Comparison of ENCODE assay signal across 9 cellular contexts in genomic region chr19:36379510-36379819, GRCh38. TPM values are rescaled to one million over a fixed set of nuclear protein-coding genes. Genes with fewer than 3 reads are reported as not detected.
DNase-seq lines count a peak whose midpoint lies in the region; ATAC-seq and TF ChIP-seq lines count a peak whose summit lies in the region.
"Had no signal": no experiment of that assay in that cellular context is flagged by ENCODE, and none has a peak within 500 bp of the region (broad histone marks: within the 10 kb centered on the region; RNA-seq: fewer than 3 reads in every experiment).

No MANE protein-coding gene starts in this region.

- POLR2A ChIA-PET in MCF 10A (lab: Yijun Ruan, JAX), result interaction anchor here (0.7 to 3.3 kb wide), 10 partner anchors 9 to 536 kb away, joined by 3 to 36 read pairs (median 8); partner anchors contain the start of genes ZNF260, ZNF345, ZNF529 and ZNF566

- no peaks in the 10 kb centered on the region for H3K36me3 ChIP-seq in left ventricle myocardium inferior
- H3K36me3 ChIP-seq in vagina, result no peaks in the 10 kb centered on the region

- peak overlapping the region; percentile 78 for H3K4me3 ChIP-seq in left ventricle myocardium inferior
- peak overlapping the region; percentile 74 to 78 for H3K4me3 ChIP-seq in vagina

- H3K4me3 Mint-ChIP-seq in MCF 10A (ENCODE audit: unreplicated experiment), result peak overlapping the region; percentile 94
- peak overlapping the region; percentile 90 for H3K4me3 Mint-ChIP-seq in mesothelial cell of epicardium

- H3K27ac Mint-ChIP-seq in MCF 10A (ENCODE audit: low read depth, unreplicated experiment) (no peak overlapping the region), mesothelial cell of epicardium (peak overlapping the region; percentile 16)

- TF ChIP-seq CTCF in left ventricle myocardium inferior (IDR thresholded peaks at IDR 0.05; ENCODE audit: borderline replicate concordance), result no peak
- TF ChIP-seq CTCF in MCF 10A (IDR thresholded peaks at IDR 0.05; ENCODE audit: unreplicated experiment), result no peak
- no peak for TF ChIP-seq CTCF in mesothelial cell of epicardium (IDR thresholded peaks at IDR 0.05; ENCODE audit: unreplicated experiment)
- TF ChIP-seq CTCF in vagina (IDR thresholded peaks at IDR 0.05), result no peak

- H3K9me3 Mint-ChIP-seq in MCF 10A (ENCODE audit: unreplicated experiment), result no peaks in the 10 kb centered on the region
- peaks cover 8% of the 10 kb centered on the region for H3K9me3 Mint-ChIP-seq in mesothelial cell of epicardium

- H3K36me3 Mint-ChIP-seq in MCF 10A (ENCODE audit: insufficient read depth, unreplicated experiment) (peaks cover 11% of the 10 kb centered on the region), mesothelial cell of epicardium (peaks cover 11% of the 10 kb centered on the region)

- H3K27me3 ChIP-seq in left ventricle myocardium inferior (ENCODE audit: low read depth) (no peaks in the 10 kb centered on the region), vagina (no peaks in the 10 kb centered on the region)

- H3K9me3 ChIP-seq in left ventricle myocardium inferior (replicated peaks) (no peaks in the 10 kb centered on the region), vagina (no peaks in the 10 kb centered on the region)

- CTCF ChIA-PET in MCF 10A (lab: Yijun Ruan, JAX), result interaction anchor here (0.8 to 2.0 kb wide), 4 partner anchors 11 to 1090 kb away, joined by 3 to 10 read pairs (median 4); partner anchors contain the start of genes ZNF566 and ZNF570

- no peak for ATAC-seq in left ventricle myocardium superior

- no TSS peak for BruUV-seq in MCF 10A (replicated peaks; lab: Mats Ljungman, UMichigan)

- H3K27me3 Mint-ChIP-seq in MCF 10A (ENCODE audit: insufficient read depth, unreplicated experiment), result no peaks in the 10 kb centered on the region
- no peaks in the 10 kb centered on the region for H3K27me3 Mint-ChIP-seq in mesothelial cell of epicardium (ENCODE audit: low read depth)

- intact Hi-C loops in left ventricle myocardium inferior (cut with micrococcal nuclease), result no loop called here
- intact Hi-C loops in left ventricle myocardium superior (cut with micrococcal nuclease), result no loop called here
- intact Hi-C loops in MCF 10A (cut with micrococcal nuclease), result loop anchor here (2.0 to 10.0 kb wide), 8 partner anchors 49 to 835 kb away; partner anchors contain the start of genes ZNF146, ZNF345, ZNF383 and ZNF529
- intact Hi-C loops in vagina (cut with DNase I), result loop anchor here (2.0 kb wide), 1 partner anchor 39 kb away; the partner anchor contains the start of gene ZFP82

- no peak for TF ChIP-seq POLR2A in vagina (IDR thresholded peaks at IDR 0.05)

- DNase-seq in left ventricle myocardium inferior, result no peak
- DNase-seq in left ventricle myocardium superior, result no peak
- no peak for DNase-seq in MCF 10A (ENCODE audit: unreplicated experiment)
- DNase-seq in mesothelial cell of epicardium (ENCODE audit: low spot score in 2 of 2, unreplicated experiment in 2 of 2), result no peak
- DNase-seq in vagina (ENCODE audit: extremely low spot score in 2 of 2), result no peak
- DNase-seq in NCI-H1092 (lab: John Stamatoyannopoulos, UW), result no peak
- DNase-seq in activated CD8-positive, alpha-beta memory T cell treated with anti-CD3 and anti-CD28 coated beads for 24 hours, result no peak
- no peak for DNase-seq in COLO668 (lab: John Stamatoyannopoulos, UW; ENCODE audit: unreplicated experiment)

- peak overlapping the region; percentile 91 for H3K27ac ChIP-seq in left ventricle myocardium inferior (replicated peaks)
- H3K27ac ChIP-seq in vagina, result peak overlapping the region; percentile 74

- H3K4me1 ChIP-seq in left ventricle myocardium inferior (peaks cover 24% of the 10 kb centered on the region), vagina (peaks cover 18% of the 10 kb centered on the region)

- H3K4me1 Mint-ChIP-seq in MCF 10A (ENCODE audit: insufficient read depth, unreplicated experiment) (peaks cover 8% of the 10 kb centered on the region), mesothelial cell of epicardium (peaks cover 15% of the 10 kb centered on the region)

RNA-seq across cellular contexts. Expression of gene ZFP14, which starts 0.5 kb away (rescaled TPM):
- total RNA-seq in left ventricle myocardium inferior (2.8 TPM), left ventricle myocardium superior (2.4 TPM), MCF 10A (2022) (1.5 and 1.7 TPM in 2 replicates), mesothelial cell of epicardium (13.9 to 14.6 TPM (median 14.3 TPM) in 3 replicates), vagina (4.2 TPM)

RNA-seq across cellular contexts. Expression of gene ZFP82, which starts 39.0 kb away (rescaled TPM):
- total RNA-seq in left ventricle myocardium inferior (5.0 TPM), left ventricle myocardium superior (5.0 TPM), MCF 10A (2022) (0.32 and 0.37 TPM in 2 replicates), mesothelial cell of epicardium (14.9 to 15.6 TPM (median 15.5 TPM) in 3 replicates), vagina (4.7 TPM)
- total RNA-seq: HT-29 had no signal

Comparison
In these comparisons a context has a peak if more than half of its experiments do, and no peak if none do; other contexts are left out.
1. intact Hi-C loops: an anchor here in MCF 10A (2.0 to 10.0 kb wide) and vagina (2.0 kb wide); none called in left ventricle myocardium inferior and left ventricle myocardium superior.